28 cellular contexts compared by ENCODE assay signal in the genomic region with DNA sequence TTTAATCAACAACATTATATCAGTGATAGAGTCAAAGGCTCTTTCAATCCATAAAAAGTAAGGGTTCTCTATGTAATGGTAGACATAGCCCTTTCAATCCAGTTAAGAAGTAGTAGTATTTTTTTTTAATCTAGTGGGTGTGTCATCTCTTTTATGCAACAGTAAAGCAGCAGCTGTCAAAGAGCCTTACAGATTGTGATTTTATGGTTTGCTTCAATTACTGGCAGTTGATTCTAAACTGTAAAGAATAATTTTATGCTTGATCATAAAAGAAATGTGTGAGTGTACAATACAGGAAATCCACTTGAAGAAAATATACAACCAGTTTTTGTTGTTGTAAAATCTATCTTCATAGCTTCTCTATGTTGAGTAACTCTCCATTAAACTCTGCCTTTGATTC.
"Had no signal": no experiment of that assay in that cellular context is flagged by ENCODE, and none has a peak within 500 bp of the region (broad histone marks: within the 10 kb centered on the region; RNA-seq: fewer than 3 reads in every experiment).

No MANE protein-coding gene starts in this region.

- H3K4me3 ChIP-seq: hepatocyte, left lung, lower lobe of right lung, neural progenitor cell, psoas muscle, right atrium auricular region, right lobe of liver, spleen, suprapubic skin, thoracic aorta, tibial artery, upper lobe of right lung had no signal

- H3K27ac ChIP-seq: hepatocyte, left lung, lower lobe of right lung, neural progenitor cell, neutrophil, parathyroid adenoma, psoas muscle, right atrium auricular region, right lobe of liver, spleen, suprapubic skin, thoracic aorta, tibial artery, upper lobe of right lung had no signal

- H3K9me3 ChIP-seq: lower lobe of right lung, neutrophil, psoas muscle, right lobe of liver, suprapubic skin, thoracic aorta, tibial artery, upper lobe of right lung had no signal

- ATAC-seq: left cardiac atrium; left lung; lower lobe of right lung; natural killer cell; psoas muscle; right lobe of liver; stimulated activated effector memory CD8-positive, alpha-beta T cell treated with anti-CD3 and anti-CD28 coated beads, Interleukin-12 subunit alpha, Interleukin-12 subunit beta, amount 100 ng/mL, for 72 hours; upper lobe of right lung had no signal

- H3K27me3 ChIP-seq: hepatocyte, left lung, neural progenitor cell, neutrophil, right atrium auricular region, right lobe of liver, spleen, suprapubic skin, tibial artery, upper lobe of right lung had no signal

- H3K36me3 ChIP-seq: left lung, lower lobe of right lung, neural progenitor cell, neutrophil, right atrium auricular region, right lobe of liver, spleen, suprapubic skin, thoracic aorta, tibial artery, upper lobe of right lung had no signal

- H3K4me1 ChIP-seq: left lung, lower lobe of right lung, neural progenitor cell, parathyroid adenoma, psoas muscle, right atrium auricular region, right lobe of liver, spleen, suprapubic skin, tibial artery, upper lobe of right lung had no signal

- FAIRE-seq: keratinocyte, urothelium cell line had no signal

- DNase-seq: kidney glomerular epithelial cell; left cardiac atrium; left lung; lower lobe of right lung; mammary epithelial cell; mesenchymal stem cell; naive B cell; natural killer cell; nephron progenitor cell; occipital lobe; psoas muscle; right lobe of liver; spleen; stimulated activated CD4-positive, alpha-beta T cell treated with anti-CD3 and anti-CD28 coated beads, Interleukin-4, amount 100 ng/mL, for 24 hours; stimulated activated naive CD4-positive, alpha-beta T cell; tibial artery; trophoblast cell; upper lobe of right lung had no signal
